Comparison of ENCODE assay signal across 32 cellular contexts in genomic region chr5:142516732-142517131, GRCh38.
"Had no signal": no experiment of that assay in that cellular context is flagged by ENCODE, and none has a peak within 500 bp of the region (broad histone marks: within the 10 kb centered on the region; RNA-seq: fewer than 3 reads in every experiment).

No MANE protein-coding gene starts in this region.

- H3K79me2 ChIP-seq: parathyroid adenoma had no signal

- ATAC-seq: naive thymus-derived CD8-positive, alpha-beta T cell; natural killer cell treated with Interleukin-12 subunit alpha and Interleukin-12 subunit beta and Interleukin-15 and Interleukin-18, amount 100 ng/mL, for 72 hours; psoas muscle; right cardiac atrium; sciatic nerve; stimulated activated memory B cell treated with anti-CD40 and anti-IgM and Interleukin-4, amounts not matched to agents 10 μg/mL and 1 μg/mL and 100 μg/mL, for 72 hours; stimulated activated naive CD8-positive, alpha-beta T cell treated with anti-CD3 and anti-CD28 coated beads, Interleukin-15, amount 100 ng/mL, for 72 hours; stimulated activated naive CD8-positive, alpha-beta T cell treated with anti-CD3 and anti-CD28 coated beads, Interleukin-15, Interleukin-2, amounts not matched to agents 100 U/mL and 50 U/mL, for 24 hours; upper lobe of right lung had no signal

- H3K9ac ChIP-seq: neural progenitor cell, parathyroid adenoma had no signal

- H3K27me3 Mint-ChIP-seq: progenitor cell of endocrine pancreas; stimulated activated naive CD8-positive, alpha-beta T cell treated with anti-CD3 and anti-CD28 coated beads, Interleukin-15, amount 100 ng/mL, for 72 hours had no signal

- H3K27ac Mint-ChIP-seq: naive thymus-derived CD8-positive, alpha-beta T cell; natural killer cell treated with Interleukin-12 subunit alpha and Interleukin-12 subunit beta and Interleukin-15 and Interleukin-18, amount 100 ng/mL, for 72 hours; nephron progenitor cell; neural progenitor cell; progenitor cell of endocrine pancreas; stimulated activated memory B cell treated with anti-CD40 and anti-IgM and Interleukin-4, amounts not matched to agents 10 μg/mL and 1 μg/mL and 100 μg/mL, for 72 hours; stimulated activated naive CD8-positive, alpha-beta T cell treated with anti-CD3 and anti-CD28 coated beads, Interleukin-15, amount 100 ng/mL, for 72 hours; type B pancreatic cell had no signal

- H3K4me1 Mint-ChIP-seq: naive thymus-derived CD8-positive, alpha-beta T cell; stimulated activated memory B cell treated with anti-CD40 and anti-IgM and Interleukin-4, amounts not matched to agents 10 μg/mL and 1 μg/mL and 100 μg/mL, for 72 hours; stimulated activated naive CD8-positive, alpha-beta T cell treated with anti-CD3 and anti-CD28 coated beads, Interleukin-15, amount 100 ng/mL, for 72 hours had no signal

- H3K36me3 ChIP-seq: neural progenitor cell, ovary, spleen, suprapubic skin, transverse colon, upper lobe of right lung, uterus had no signal

- H3K27ac ChIP-seq: neural progenitor cell, ovary, parathyroid adenoma, psoas muscle, skin epidermis, spleen, suprapubic skin, testis, tibial artery, transverse colon, upper lobe of right lung, uterus had no signal

- H3K27me3 ChIP-seq: neural progenitor cell, ovary, spleen, suprapubic skin, testis, tibial artery, transverse colon, upper lobe of right lung, uterus had no signal

- H3K4me3 ChIP-seq: neural progenitor cell, ovary, psoas muscle, skin epidermis, smooth muscle cell, spleen, suprapubic skin, testis, tibial artery, transverse colon, upper lobe of right lung, uterus had no signal

- DNase-seq: naive thymus-derived CD8-positive, alpha-beta T cell; nephron progenitor cell; occipital lobe; ovary; posterior cingulate gyrus; psoas muscle; right cardiac atrium; spleen; stimulated activated CD4-positive, alpha-beta T cell treated with anti-CD3 and anti-CD28 coated beads, Interleukin-12 subunit alpha, Interleukin-12 subunit beta, amount 100 ng/mL, for 4 hours; stimulated activated CD4-positive, alpha-beta T cell treated with anti-CD3 and anti-CD28 coated beads, Interleukin-1b, Interleukin-23, amount 100 ng/mL, for 48 hours; stimulated activated CD4-positive, alpha-beta T cell treated with anti-CD3 and anti-CD28 coated beads, Interleukin-4, amount 100 ng/mL, for 1 hour; stimulated activated CD4-positive, alpha-beta T cell treated with anti-CD3 and anti-CD28 coated beads, Interleukin-4, amount 100 ng/mL, for 4 hours; stimulated activated CD8-positive, alpha-beta memory T cell treated with anti-CD3 and anti-CD28 coated beads, Interleukin-4, amount 100 ng/mL, for 48 hours; stimulated activated naive CD4-positive, alpha-beta T cell; stimulated activated naive CD8-positive, alpha-beta T cell treated with anti-CD3 and anti-CD28 coated beads, Interleukin-15, amount 100 ng/mL, for 72 hours; stimulated activated naive CD8-positive, alpha-beta T cell treated with anti-CD3 and anti-CD28 coated beads, Interleukin-15, Interleukin-2, amounts not matched to agents 100 U/mL and 50 U/mL, for 24 hours; substantia nigra; testis; tibial artery; transverse colon; upper lobe of right lung; uterus had no signal

- H3K4me2 ChIP-seq: neural progenitor cell, smooth muscle cell had no signal

- H3K4me1 ChIP-seq: psoas muscle, spleen, testis, uterus had no signal

- H2AFZ ChIP-seq: neural progenitor cell, parathyroid adenoma had no signal

- H3K9me3 ChIP-seq: psoas muscle, suprapubic skin, testis, transverse colon, upper lobe of right lung had no signal

- H3K4me3 Mint-ChIP-seq: naive thymus-derived CD8-positive, alpha-beta T cell; natural killer cell treated with Interleukin-12 subunit alpha and Interleukin-12 subunit beta and Interleukin-15 and Interleukin-18, amount 100 ng/mL, for 72 hours; nephron progenitor cell; neural progenitor cell; stimulated activated memory B cell treated with anti-CD40 and anti-IgM and Interleukin-4, amounts not matched to agents 10 μg/mL and 1 μg/mL and 100 μg/mL, for 72 hours; stimulated activated naive CD8-positive, alpha-beta T cell treated with anti-CD3 and anti-CD28 coated beads, Interleukin-15, amount 100 ng/mL, for 72 hours; type B pancreatic cell had no signal
